1 cellular context compared by ENCODE assay signal in genomic region chr16:70161350-70161749, GRCh38.
TF ChIP-seq lines count a peak whose summit lies in the region.

No MANE protein-coding gene starts in this region.

TF ChIP-seq in endothelial cell of umbilical vein, 7 proteins besides CTCF, POLR2A, EP300 and RAD21:
- TF ChIP-seq FOS (IDR thresholded peaks at IDR 0.05; ENCODE audit: borderline replicate concordance, insufficient read depth, low read length) (no peak), POLR2AphosphoS5 (IDR thresholded peaks at IDR 0.05; ENCODE audit: insufficient read depth, low read depth, low read length) (no peak), JUN (IDR thresholded peaks at IDR 0.05; ENCODE audit: borderline replicate concordance, insufficient read depth, insufficient read length, low read depth) (no peak), EZH2 (IDR thresholded peaks at IDR 0.05; ENCODE audit: borderline replicate concordance, low read depth, low read length, severe bottlenecking) (no peak), MAX (IDR thresholded peaks at IDR 0.05; ENCODE audit: insufficient read depth, insufficient read length) (no peak), GATA2 (IDR thresholded peaks at IDR 0.05; ENCODE audit: insufficient read depth, insufficient read length, low read depth, low read length) (no peak), MYC (IDR thresholded peaks at IDR 0.05; ENCODE audit: low read depth, low read length) (no peak)
TF ChIP-seq in endothelial cell of umbilical vein: peak in this region for 0.
